Comparison of ENCODE assay signal across 8 cellular contexts in the genomic region with DNA sequence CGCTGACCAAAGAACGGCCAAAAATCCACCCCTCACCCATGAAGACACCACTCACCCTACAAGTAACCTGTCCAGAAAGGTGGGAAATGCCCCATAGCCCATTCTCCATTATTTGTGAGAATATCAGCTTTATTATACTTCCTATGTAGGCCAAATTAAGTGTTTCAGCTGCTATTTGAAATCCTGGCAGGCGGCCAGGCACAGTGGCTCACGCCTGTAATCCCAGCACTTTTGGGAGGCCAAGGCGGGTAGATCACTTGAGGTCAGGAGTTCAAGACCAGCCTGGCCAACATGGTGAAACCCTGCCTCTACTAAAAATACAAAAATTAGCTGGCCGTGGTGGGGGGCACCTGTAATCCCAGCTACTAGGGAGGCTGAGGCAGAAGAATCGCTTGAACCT. TPM values are rescaled to one million over a fixed set of nuclear protein-coding genes. Genes with fewer than 3 reads are reported as not detected.
DNase-seq lines count a peak whose midpoint lies in the region; ATAC-seq and TF ChIP-seq lines count a peak whose summit lies in the region.
"Not testable (repeated sequence)": the region's sequence is repeated elsewhere in the genome, so short reads cannot be mapped to it uniquely, and the experiment has no call there.

No MANE protein-coding gene starts in this region.

- peaks cover 49% of the 10 kb centered on the region for H3K36me3 Mint-ChIP-seq in CD4-positive, CD25-positive, alpha-beta regulatory T cell
- H3K36me3 Mint-ChIP-seq in GM23338 (ENCODE audit: low read depth) (peaks cover 68% of the 10 kb centered on the region), T-cell (peaks cover 52% of the 10 kb centered on the region)
- peaks cover 43% of the 10 kb centered on the region for H3K36me3 Mint-ChIP-seq in activated CD8-positive, alpha-beta T cell treated with anti-CD3 and anti-CD28 coated beads for 36 hours (ENCODE audit: low read depth)
- H3K36me3 Mint-ChIP-seq in activated naive CD4-positive, alpha-beta T cell treated with anti-CD3 and anti-CD28 coated beads for 36 hours (ENCODE audit: low read depth): peaks cover 16% of the 10 kb centered on the region
- peaks cover 16% of the 10 kb centered on the region for H3K36me3 Mint-ChIP-seq in activated naive CD8-positive, alpha-beta T cell treated with anti-CD3 and anti-CD28 coated beads, Interleukin-2, amount 50 U/mL, for 24 hours (ENCODE audit: low read depth)
- peaks cover 17% of the 10 kb centered on the region for H3K36me3 Mint-ChIP-seq in effector memory CD8-positive, alpha-beta T cell (ENCODE audit: insufficient read depth)
- peaks cover 14% of the 10 kb centered on the region for H3K36me3 Mint-ChIP-seq in stimulated activated effector memory CD8-positive, alpha-beta T cell treated with anti-CD3 and anti-CD28 coated beads, Interleukin-12 subunit alpha, Interleukin-12 subunit beta, amount 100 ng/mL, for 72 hours

- ATAC-seq in CD4-positive, CD25-positive, alpha-beta regulatory T cell (ENCODE audit: low read depth in 2 of 2); GM23338; T-cell (replicated peaks in 1 of 4); activated CD8-positive, alpha-beta T cell treated with anti-CD3 and anti-CD28 coated beads for 36 hours; activated naive CD8-positive, alpha-beta T cell treated with anti-CD3 and anti-CD28 coated beads, Interleukin-2, amount 50 U/mL, for 24 hours; effector memory CD8-positive, alpha-beta T cell (replicated peaks); stimulated activated effector memory CD8-positive, alpha-beta T cell treated with anti-CD3 and anti-CD28 coated beads, Interleukin-12 subunit alpha, Interleukin-12 subunit beta, amount 100 ng/mL, for 72 hours: not testable (repeated sequence)

- H3K4me3 ChIP-seq in CD4-positive, CD25-positive, alpha-beta regulatory T cell (ENCODE audit: low read depth, low read length); GM23338: not testable (repeated sequence)

- peak overlapping the region; percentile 76 to 86 (median 84) for H3K27ac Mint-ChIP-seq in CD4-positive, CD25-positive, alpha-beta regulatory T cell
- H3K27ac Mint-ChIP-seq in GM23338: not testable (repeated sequence)
- peak overlapping the region; percentile 88 to 89 for H3K27ac Mint-ChIP-seq in T-cell
- H3K27ac Mint-ChIP-seq in activated CD8-positive, alpha-beta T cell treated with anti-CD3 and anti-CD28 coated beads for 36 hours: peak overlapping the region; percentile 64
- H3K27ac Mint-ChIP-seq in activated naive CD4-positive, alpha-beta T cell treated with anti-CD3 and anti-CD28 coated beads for 36 hours: peak overlapping the region; percentile 79
- H3K27ac Mint-ChIP-seq in activated naive CD8-positive, alpha-beta T cell treated with anti-CD3 and anti-CD28 coated beads, Interleukin-2, amount 50 U/mL, for 24 hours: peak overlapping the region; percentile 53
- H3K27ac Mint-ChIP-seq in effector memory CD8-positive, alpha-beta T cell: peak overlapping the region; percentile 42
- H3K27ac Mint-ChIP-seq in stimulated activated effector memory CD8-positive, alpha-beta T cell treated with anti-CD3 and anti-CD28 coated beads, Interleukin-12 subunit alpha, Interleukin-12 subunit beta, amount 100 ng/mL, for 72 hours: peak overlapping the region; percentile 27

- TF ChIP-seq CTCF in GM23338 (conservative IDR thresholded peaks at IDR 0.05; ENCODE audit: low read depth in 2 of 2); activated CD8-positive, alpha-beta T cell treated with anti-CD3 and anti-CD28 coated beads for 36 hours (IDR thresholded peaks at IDR 0.05): not testable (repeated sequence)

- not testable (repeated sequence) for H3K27ac ChIP-seq in CD4-positive, CD25-positive, alpha-beta regulatory T cell (ENCODE audit: insufficient read depth, low read length, poor library complexity, severe bottlenecking)
- H3K27ac ChIP-seq in GM23338 (ENCODE audit: low read depth): peak overlapping the region; percentile 20; the same call in 1 of the 2 replicates

- peaks cover 14% of the 10 kb centered on the region for H3K4me1 ChIP-seq in CD4-positive, CD25-positive, alpha-beta regulatory T cell (ENCODE audit: control insufficient read depth, insufficient read depth, low read length, poor library complexity, severe bottlenecking)
- peaks cover 14% of the 10 kb centered on the region for H3K4me1 ChIP-seq in GM23338 (ENCODE audit: insufficient read depth)

- peaks cover 36% of the 10 kb centered on the region for H3K36me3 ChIP-seq in CD4-positive, CD25-positive, alpha-beta regulatory T cell (ENCODE audit: control insufficient read depth, insufficient read depth, low read length)
- H3K36me3 ChIP-seq in GM23338 (ENCODE audit: insufficient read depth): peaks cover 24% of the 10 kb centered on the region

- H3K4me3 Mint-ChIP-seq in CD4-positive, CD25-positive, alpha-beta regulatory T cell; GM23338; activated CD8-positive, alpha-beta T cell treated with anti-CD3 and anti-CD28 coated beads for 36 hours; activated naive CD4-positive, alpha-beta T cell treated with anti-CD3 and anti-CD28 coated beads for 36 hours; activated naive CD8-positive, alpha-beta T cell treated with anti-CD3 and anti-CD28 coated beads, Interleukin-2, amount 50 U/mL, for 24 hours; effector memory CD8-positive, alpha-beta T cell; stimulated activated effector memory CD8-positive, alpha-beta T cell treated with anti-CD3 and anti-CD28 coated beads, Interleukin-12 subunit alpha, Interleukin-12 subunit beta, amount 100 ng/mL, for 72 hours: not testable (repeated sequence)
- peak overlapping the region in 2 of 3 donors; percentile 17 to 25 for H3K4me3 Mint-ChIP-seq in T-cell

- H3K79me2 ChIP-seq in GM23338 (replicated peaks; ENCODE audit: insufficient read depth): peaks cover 95% of the 10 kb centered on the region

- H3K4me1 Mint-ChIP-seq in CD4-positive, CD25-positive, alpha-beta regulatory T cell: peaks cover 11 to 80% (median 59%) of the 10 kb centered on the region in 4 donors
- H3K4me1 Mint-ChIP-seq in GM23338: not testable (repeated sequence)
- H3K4me1 Mint-ChIP-seq in T-cell: peaks cover 89 to 92% (median 89%) of the 10 kb centered on the region in 3 donors
- peaks cover 70% of the 10 kb centered on the region for H3K4me1 Mint-ChIP-seq in activated CD8-positive, alpha-beta T cell treated with anti-CD3 and anti-CD28 coated beads for 36 hours (ENCODE audit: low read depth)
- H3K4me1 Mint-ChIP-seq in activated naive CD4-positive, alpha-beta T cell treated with anti-CD3 and anti-CD28 coated beads for 36 hours (ENCODE audit: low read depth): peaks cover 79% of the 10 kb centered on the region
- peaks cover 57% of the 10 kb centered on the region for H3K4me1 Mint-ChIP-seq in activated naive CD8-positive, alpha-beta T cell treated with anti-CD3 and anti-CD28 coated beads, Interleukin-2, amount 50 U/mL, for 24 hours
- H3K4me1 Mint-ChIP-seq in effector memory CD8-positive, alpha-beta T cell (ENCODE audit: low read depth in 2 of 2): peaks cover 28 to 60% of the 10 kb centered on the region in 2 donors
- H3K4me1 Mint-ChIP-seq in stimulated activated effector memory CD8-positive, alpha-beta T cell treated with anti-CD3 and anti-CD28 coated beads, Interleukin-12 subunit alpha, Interleukin-12 subunit beta, amount 100 ng/mL, for 72 hours: peaks cover 27% of the 10 kb centered on the region

- CTCF ChIA-PET in T-cell (lab: Charles Lee): interaction anchor here in 1 of 2 donors (0.6 kb wide), 2 partner anchors 9 to 25 kb away, joined by 3 to 9 read pairs; no protein-coding TSS in a partner anchor
- CTCF ChIA-PET in activated CD8-positive, alpha-beta T cell treated with anti-CD3 and anti-CD28 coated beads for 36 hours (lab: Charles Lee): interaction anchor here (0.8 to 6.9 kb wide), 3 partner anchors 7 to 105 kb away, joined by 3 to 55 read pairs (median 4); no protein-coding TSS in a partner anchor
- CTCF ChIA-PET in activated naive CD4-positive, alpha-beta T cell treated with anti-CD3 and anti-CD28 coated beads for 36 hours (lab: Charles Lee): interaction anchor here (1.1 to 7.2 kb wide), 2 partner anchors 9 to 11 kb away, joined by 3 to 72 read pairs; no protein-coding TSS in a partner anchor

- H3K27me3 Mint-ChIP-seq in CD4-positive, CD25-positive, alpha-beta regulatory T cell; GM23338 (ENCODE audit: insufficient read depth, low read depth, poor library complexity); T-cell; activated CD8-positive, alpha-beta T cell treated with anti-CD3 and anti-CD28 coated beads for 36 hours; activated naive CD4-positive, alpha-beta T cell treated with anti-CD3 and anti-CD28 coated beads for 36 hours (ENCODE audit: low read depth); activated naive CD8-positive, alpha-beta T cell treated with anti-CD3 and anti-CD28 coated beads, Interleukin-2, amount 50 U/mL, for 24 hours; effector memory CD8-positive, alpha-beta T cell: not testable (repeated sequence)

- POLR2A ChIA-PET in T-cell (lab: Charles Lee): interaction anchor here in 1 of 2 donors (0.5 kb wide), 1 partner anchor 64 kb away, joined by 6 read pairs; no protein-coding TSS in a partner anchor
- POLR2A ChIA-PET in activated CD8-positive, alpha-beta T cell treated with anti-CD3 and anti-CD28 coated beads for 36 hours (lab: Charles Lee): interaction anchor here (1.2 to 1.6 kb wide), 2 partner anchors 9 to 14 kb away, joined by 4 to 6 read pairs; no protein-coding TSS in a partner anchor

- not testable (repeated sequence) for H2AFZ ChIP-seq in GM23338

- H3K9me3 ChIP-seq in CD4-positive, CD25-positive, alpha-beta regulatory T cell (ENCODE audit: control insufficient read depth in 2 of 2, low read length in 2 of 2): not testable (repeated sequence)

- not testable (repeated sequence) for H3K27me3 ChIP-seq in CD4-positive, CD25-positive, alpha-beta regulatory T cell (ENCODE audit: control insufficient read depth, insufficient read depth, low read length); GM23338 (ENCODE audit: insufficient read depth)

- not testable (repeated sequence) for DNase-seq in CD4-positive, CD25-positive, alpha-beta regulatory T cell; GM23338 (ENCODE audit: low spot score); T-cell; activated CD8-positive, alpha-beta T cell treated with anti-CD3 and anti-CD28 coated beads for 36 hours; activated naive CD4-positive, alpha-beta T cell treated with anti-CD3 and anti-CD28 coated beads for 36 hours; activated naive CD8-positive, alpha-beta T cell treated with anti-CD3 and anti-CD28 coated beads, Interleukin-2, amount 50 U/mL, for 24 hours; effector memory CD8-positive, alpha-beta T cell; stimulated activated effector memory CD8-positive, alpha-beta T cell treated with anti-CD3 and anti-CD28 coated beads, Interleukin-12 subunit alpha, Interleukin-12 subunit beta, amount 100 ng/mL, for 72 hours (ENCODE audit: low spot score in 2 of 2)

- H3K4me2 ChIP-seq in GM23338: not testable (repeated sequence)

- intact Hi-C loops in activated CD8-positive, alpha-beta T cell treated with anti-CD3 and anti-CD28 coated beads for 36 hours (cut with micrococcal nuclease); activated naive CD4-positive, alpha-beta T cell treated with anti-CD3 and anti-CD28 coated beads for 36 hours (cut with micrococcal nuclease): not testable (repeated sequence)

- H3F3A ChIP-seq in GM23338 (replicated peaks; ENCODE audit: low read depth): peaks cover 36% of the 10 kb centered on the region; the same call in 1 of the 2 replicates

- H4K20me1 ChIP-seq in GM23338 (replicated peaks; ENCODE audit: insufficient read depth): peaks cover 28% of the 10 kb centered on the region

- not testable (repeated sequence) for H3K9me2 ChIP-seq in GM23338 (ENCODE audit: insufficient read depth)

- H3K9me3 Mint-ChIP-seq in CD4-positive, CD25-positive, alpha-beta regulatory T cell; T-cell; activated CD8-positive, alpha-beta T cell treated with anti-CD3 and anti-CD28 coated beads for 36 hours; activated naive CD4-positive, alpha-beta T cell treated with anti-CD3 and anti-CD28 coated beads for 36 hours; activated naive CD8-positive, alpha-beta T cell treated with anti-CD3 and anti-CD28 coated beads, Interleukin-2, amount 50 U/mL, for 24 hours; effector memory CD8-positive, alpha-beta T cell; stimulated activated effector memory CD8-positive, alpha-beta T cell treated with anti-CD3 and anti-CD28 coated beads, Interleukin-12 subunit alpha, Interleukin-12 subunit beta, amount 100 ng/mL, for 72 hours: not testable (repeated sequence)
- peaks cover 23% of the 10 kb centered on the region; the same call in 2 of the 3 replicates for H3K9me3 Mint-ChIP-seq in GM23338

RNA-seq across cellular contexts. Expression of gene SERINC5, which starts 54.1 kb away (rescaled TPM):
- 80.3 TPM for total RNA-seq in CD4-positive, CD25-positive, alpha-beta regulatory T cell
- 10 to 100 TPM; 12.7 to 21.5 (median 14.9) TPM for polyA plus RNA-seq in CD4-positive, CD25-positive, alpha-beta regulatory T cell
- total RNA-seq in GM23338 (2014; rRNA removed; shearing (Covaris generic)): 101 and 107 TPM in 2 replicates
- 32.3 and 34.0 TPM in 2 replicates for polyA plus RNA-seq in GM23338 (2016; fragmentation: Nextera tagmentation; extraction: Ambion mirVana)
- total RNA-seq in T-cell: 100 to 1,000 TPM; 109 to 170 (median 112) TPM
- total RNA-seq in activated CD8-positive, alpha-beta T cell treated with anti-CD3 and anti-CD28 coated beads for 36 hours: 10 to 100 TPM; 32.4 to 33.1 TPM
- 10 to 100 TPM; 34.8 to 36.4 TPM for total RNA-seq in activated naive CD4-positive, alpha-beta T cell treated with anti-CD3 and anti-CD28 coated beads for 36 hours
